Comparison of ENCODE assay signal across 9 cellular contexts in genomic region chr5:169745441-169746146, GRCh38.
DNase-seq lines count a peak whose midpoint lies in the region; ATAC-seq and TF ChIP-seq lines count a peak whose summit lies in the region.
"Had no signal": no experiment of that assay in that cellular context is flagged by ENCODE, and none has a peak within 500 bp of the region (broad histone marks: within the 10 kb centered on the region; RNA-seq: fewer than 3 reads in every experiment).

No MANE protein-coding gene starts in this region.

- no peaks in the 10 kb centered on the region for H3K27me3 ChIP-seq in BLaER1 treated with 17β-estradiol and CSF1 and Interleukin-3, amounts not matched to agents 10 nM and 100 nM
- H3K27me3 ChIP-seq in kidney epithelial cell (ENCODE audit: control insufficient read depth, insufficient read depth, low read length) = no peaks in the 10 kb centered on the region
- no peaks in the 10 kb centered on the region for H3K27me3 ChIP-seq in body of pancreas
- H3K27me3 ChIP-seq in transverse colon = no peaks in the 10 kb centered on the region

- peaks cover 0 to 3% (median 0%) of the 10 kb centered on the region in 11 experiments; a peak in 3 of 22 replicates for H3K9me3 ChIP-seq in BLaER1 treated with 17β-estradiol and CSF1 and Interleukin-3, amounts not matched to agents 10 nM and 100 nM (replicated peaks in 1 of 11)
- H3K9me3 ChIP-seq in body of pancreas (no peaks in the 10 kb centered on the region), transverse colon (no peaks in the 10 kb centered on the region)

- peak overlapping the region in 1 of 11 experiments; percentile 6; a peak in 1 of 22 replicates for H3K27ac ChIP-seq in BLaER1 treated with 17β-estradiol and CSF1 and Interleukin-3, amounts not matched to agents 10 nM and 100 nM
- H3K27ac ChIP-seq in body of pancreas (no peak overlapping the region), transverse colon (no peak overlapping the region)

- H4K20me1 ChIP-seq in BLaER1 treated with 17β-estradiol and CSF1 and Interleukin-3, amounts not matched to agents 10 nM and 100 nM = peaks cover 0 to 76% (median 8%) of the 10 kb centered on the region in 11 experiments; a peak in 8 of 22 replicates

- peak overlapping the region in 8 of 11 experiments; percentile 33 to 81 (median 60); a peak in 15 of 22 replicates for H3K4me2 ChIP-seq in BLaER1 treated with 17β-estradiol and CSF1 and Interleukin-3, amounts not matched to agents 10 nM and 100 nM

- no peak overlapping the region for H3K4me3 ChIP-seq in BLaER1 treated with 17β-estradiol and CSF1 and Interleukin-3, amounts not matched to agents 10 nM and 100 nM
- H3K4me3 ChIP-seq in kidney epithelial cell (ENCODE audit: low read depth, low read length) (no peak overlapping the region), body of pancreas (no peak overlapping the region), transverse colon (no peak overlapping the region)

- peaks cover 57 to 100% (median 85%) of the 10 kb centered on the region in 11 experiments for H3K36me3 ChIP-seq in BLaER1 treated with 17β-estradiol and CSF1 and Interleukin-3, amounts not matched to agents 10 nM and 100 nM
- no peaks in the 10 kb centered on the region for H3K36me3 ChIP-seq in kidney epithelial cell (ENCODE audit: control insufficient read depth, insufficient read depth, low read length)
- no peaks in the 10 kb centered on the region for H3K36me3 ChIP-seq in body of pancreas (replicated peaks in 1 of 2; ENCODE audit: insufficient read depth in 1 of 2, low read depth in 2 of 2)
- no peaks in the 10 kb centered on the region for H3K36me3 ChIP-seq in transverse colon

- H3K9ac ChIP-seq in BLaER1 treated with 17β-estradiol and CSF1 and Interleukin-3, amounts not matched to agents 10 nM and 100 nM = no peak overlapping the region

- WGBS in body of pancreas, 2 donors = 59 to 67% methylated on average over 6 of the region's 6 CpGs
- 69 to 79% methylated on average over 5 to 6 of the region's 6 CpGs for WGBS in transverse colon (ENCODE audit: low coverage in 1 of 2), 2 donors

- ATAC-seq in body of pancreas = no peak

- TF ChIP-seq POLR2A in body of pancreas (IDR thresholded peaks at IDR 0.05) (no peak), transverse colon (IDR thresholded peaks at IDR 0.05) (no peak)

- intact Hi-C loops in body of pancreas (cut with DNase I) = no loop called here
- intact Hi-C loops in transverse colon (cut with DNase I; ENCODE audit: low total_unique reads) = no loop called here

- peaks cover 0 to 49% (median 41%) of the 10 kb centered on the region in 10 experiments; a peak in 16 of 20 replicates for H3K4me1 ChIP-seq in BLaER1 treated with 17β-estradiol and CSF1 and Interleukin-3, amounts not matched to agents 10 nM and 100 nM
- H3K4me1 ChIP-seq in body of pancreas (no peaks in the 10 kb centered on the region), transverse colon (no peaks in the 10 kb centered on the region)

- peak; percentile 17 for DNase-seq in HCEC 1CT
- peak; percentile 83 for DNase-seq in astrocyte of the hippocampus (ENCODE audit: low read depth, low spot score)
- DNase-seq in kidney epithelial cell (ENCODE audit: low read depth) = peak; percentile 39
- no peak for DNase-seq in NCI-H2196 (lab: John Stamatoyannopoulos, UW; ENCODE audit: unreplicated experiment)
- no peak for DNase-seq in body of pancreas
- DNase-seq in transverse colon = no peak
- DNase-seq in NCI-H524 (lab: John Stamatoyannopoulos, UW) = no peak
- DNase-seq: NCI-H2227 treated with DMSO at 0.1 percent for 48 hours had no signal

- in situ Hi-C loops in transverse colon (cut with MboI; ENCODE audit: low pct_ligation_motif_present in 1 of 4, low pct_unique_long_range_greater_than_20kb in 1 of 4, low sequenced_read_pairs in 3 of 4) = no loop called here

- TF ChIP-seq EP300 in transverse colon (IDR thresholded peaks at IDR 0.05; ENCODE audit: low read depth) = no peak

- TF ChIP-seq CTCF in kidney epithelial cell (IDR thresholded peaks at IDR 0.05; ENCODE audit: insufficient read depth, low read length, poor library complexity, severe bottlenecking) (no peak), body of pancreas (IDR thresholded peaks at IDR 0.05) (no peak), transverse colon (IDR thresholded peaks at IDR 0.05) (no peak)

Comparison
In these comparisons a context has a peak if more than half of its experiments do, and no peak if none do; other contexts are left out.
1. DNase-seq: peak in HCEC 1CT (single experiment), astrocyte of the hippocampus (single experiment) and kidney epithelial cell (single experiment); none in NCI-H2196 (single experiment), body of pancreas (0 of 4), transverse colon (single experiment) and NCI-H524 (0 of 2).